ENCODE assay signal across 1 cellular context in the genomic region with DNA sequence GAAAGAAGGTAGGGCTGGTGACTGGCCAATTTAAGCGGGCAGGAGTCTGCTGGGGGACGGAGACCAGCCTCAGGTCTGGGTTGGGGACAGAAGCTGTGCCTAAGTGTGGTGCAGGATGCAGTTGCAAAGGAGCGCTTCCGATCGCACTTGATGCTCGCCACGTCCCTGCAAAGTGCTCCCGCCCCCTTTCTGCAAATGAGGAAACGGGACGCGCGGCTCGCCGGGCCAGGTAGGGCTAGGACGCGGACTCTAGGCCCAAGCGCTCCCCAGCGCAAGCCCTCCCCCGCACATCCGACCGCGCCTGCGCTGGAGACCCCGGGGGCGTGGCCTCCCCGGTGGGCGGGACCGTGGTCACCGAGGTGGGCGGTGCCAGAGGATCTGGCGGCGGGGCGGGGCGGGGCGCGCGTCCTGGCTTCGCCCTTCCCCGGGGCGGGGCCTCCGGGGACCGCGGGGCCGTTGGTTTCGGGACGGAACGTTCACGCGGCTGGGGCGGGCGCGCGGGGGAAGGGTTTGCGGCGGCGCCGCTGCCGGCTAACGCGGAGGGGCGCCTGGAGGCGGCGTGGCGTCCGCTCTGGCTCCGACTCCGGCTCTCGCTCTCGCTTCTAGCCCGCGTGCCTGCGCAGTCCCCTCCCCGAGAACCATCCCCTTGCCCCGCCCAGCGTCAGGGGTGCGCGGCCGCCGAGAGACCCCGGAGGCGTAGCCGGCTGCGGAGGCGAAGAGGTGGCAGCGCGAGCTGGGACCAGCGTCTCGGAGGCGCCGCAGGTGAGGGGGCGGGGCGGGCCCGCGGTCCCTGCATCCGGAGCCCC.
A peak's percentile ranks its signal among the peaks of the same experiment; 100 is the strongest.
TF ChIP-seq lines count a peak whose summit lies in the region.

A gene (plus strand): TSS at position 513 of the 806 bp plus-strand sequence. CDS start 12,446 bp downstream, outside the sequence.

TF ChIP-seq in HepG2, 621 proteins besides CTCF, POLR2A, EP300 and RAD21 (continued from another document and continues in another):
- TF ChIP-seq CHD2 (IDR thresholded peaks at IDR 0.05; ENCODE audit: low read depth, low read length) (no peak), ATF7-NPFF (CRISPR knock-in tag; IDR thresholded peaks at IDR 0.05; ENCODE audit: low read depth) (peak; percentile 82; the same call in 1 of the 2 replicates), ZNF746 (CRISPR knock-in tag; IDR thresholded peaks at IDR 0.05) (no peak), ZNF749 (CRISPR knock-in tag; IDR thresholded peaks at IDR 0.05; ENCODE audit: borderline replicate concordance) (0 out of 2 replicates have a peak, but pooled peaks have one; percentile 29), STAG1 (CRISPR knock-in tag; IDR thresholded peaks at IDR 0.05) (no peak; the same call in none of the 2 replicates), ZNF614 (CRISPR knock-in tag; IDR thresholded peaks at IDR 0.05; ENCODE audit: borderline replicate concordance) (0 out of 2 replicates have a peak, but pooled peaks have one; percentile 44), ATAD3A (CRISPR knock-in tag; IDR thresholded peaks at IDR 0.05) (no peak), ZNF703 (CRISPR knock-in tag; IDR thresholded peaks at IDR 0.05; ENCODE audit: borderline replicate concordance) (no peak), ZNF496 (CRISPR knock-in tag; IDR thresholded peaks at IDR 0.05; ENCODE audit: insufficient replicate concordance) (no peak), ZNF34 (CRISPR knock-in tag; IDR thresholded peaks at IDR 0.05; ENCODE audit: borderline replicate concordance) (peak; percentile 10; the same call in 1 of the 2 replicates), NPAS2 (CRISPR knock-in tag; IDR thresholded peaks at IDR 0.05; ENCODE audit: borderline replicate concordance) (no peak), NFKBIZ (CRISPR knock-in tag; IDR thresholded peaks at IDR 0.05) (no peak), JUN (CRISPR knock-in tag; IDR thresholded peaks at IDR 0.05) (no peak), SOX6 (IDR thresholded peaks at IDR 0.05) (no peak), SOX6 (CRISPR knock-in tag; IDR thresholded peaks at IDR 0.05) (peak; percentile 24), TCF7 (IDR thresholded peaks at IDR 0.05; ENCODE audit: low read depth) (no peak), ZNF383 (CRISPR knock-in tag; IDR thresholded peaks at IDR 0.05; ENCODE audit: borderline replicate concordance) (no peak), KLF13 (CRISPR knock-in tag; IDR thresholded peaks at IDR 0.05) (no peak), IRF2 (CRISPR knock-in tag; IDR thresholded peaks at IDR 0.05) (no peak), ZNF468 (CRISPR knock-in tag; IDR thresholded peaks at IDR 0.05) (no peak), ZNF839 (CRISPR knock-in tag; IDR thresholded peaks at IDR 0.05; ENCODE audit: borderline replicate concordance) (peak; percentile 20; the same call in 1 of the 2 replicates), REXO4 (CRISPR knock-in tag; IDR thresholded peaks at IDR 0.05; ENCODE audit: borderline replicate concordance) (no peak), ZNF75D (CRISPR knock-in tag; IDR thresholded peaks at IDR 0.05; ENCODE audit: borderline replicate concordance) (no peak), ZNF660 (CRISPR knock-in tag; IDR thresholded peaks at IDR 0.05; ENCODE audit: borderline replicate concordance, low read depth) (no peak), MXD4 (CRISPR knock-in tag; IDR thresholded peaks at IDR 0.05) (peak; percentile 51; the same call in 1 of the 2 replicates), TOE1 (CRISPR knock-in tag; IDR thresholded peaks at IDR 0.05) (0 out of 2 replicates have a peak, but pooled peaks have one; percentile 32), ZBTB1 (CRISPR knock-in tag; IDR thresholded peaks at IDR 0.05; ENCODE audit: borderline replicate concordance) (no peak), PITX1 (CRISPR knock-in tag; IDR thresholded peaks at IDR 0.05) (0 out of 2 replicates have a peak, but pooled peaks have one; percentile 16), PAX8 (CRISPR knock-in tag; IDR thresholded peaks at IDR 0.05; ENCODE audit: borderline replicate concordance) (no peak), MXI1 (IDR thresholded peaks at IDR 0.05; ENCODE audit: borderline replicate concordance, low read depth, low read length) (peak; percentile 95; the same call in 2 of the 3 replicates), IKZF4 (CRISPR knock-in tag; IDR thresholded peaks at IDR 0.05; ENCODE audit: borderline replicate concordance, low read depth, not compliant biosample characterization) (no peak), ZNF354B (CRISPR knock-in tag; IDR thresholded peaks at IDR 0.05) (0 out of 2 replicates have a peak, but pooled peaks have one; percentile 58), SNAPC2 (CRISPR knock-in tag; IDR thresholded peaks at IDR 0.05) (peak; percentile 49; the same call in 1 of the 2 replicates)
- TF ChIP-seq, protein P1, sequence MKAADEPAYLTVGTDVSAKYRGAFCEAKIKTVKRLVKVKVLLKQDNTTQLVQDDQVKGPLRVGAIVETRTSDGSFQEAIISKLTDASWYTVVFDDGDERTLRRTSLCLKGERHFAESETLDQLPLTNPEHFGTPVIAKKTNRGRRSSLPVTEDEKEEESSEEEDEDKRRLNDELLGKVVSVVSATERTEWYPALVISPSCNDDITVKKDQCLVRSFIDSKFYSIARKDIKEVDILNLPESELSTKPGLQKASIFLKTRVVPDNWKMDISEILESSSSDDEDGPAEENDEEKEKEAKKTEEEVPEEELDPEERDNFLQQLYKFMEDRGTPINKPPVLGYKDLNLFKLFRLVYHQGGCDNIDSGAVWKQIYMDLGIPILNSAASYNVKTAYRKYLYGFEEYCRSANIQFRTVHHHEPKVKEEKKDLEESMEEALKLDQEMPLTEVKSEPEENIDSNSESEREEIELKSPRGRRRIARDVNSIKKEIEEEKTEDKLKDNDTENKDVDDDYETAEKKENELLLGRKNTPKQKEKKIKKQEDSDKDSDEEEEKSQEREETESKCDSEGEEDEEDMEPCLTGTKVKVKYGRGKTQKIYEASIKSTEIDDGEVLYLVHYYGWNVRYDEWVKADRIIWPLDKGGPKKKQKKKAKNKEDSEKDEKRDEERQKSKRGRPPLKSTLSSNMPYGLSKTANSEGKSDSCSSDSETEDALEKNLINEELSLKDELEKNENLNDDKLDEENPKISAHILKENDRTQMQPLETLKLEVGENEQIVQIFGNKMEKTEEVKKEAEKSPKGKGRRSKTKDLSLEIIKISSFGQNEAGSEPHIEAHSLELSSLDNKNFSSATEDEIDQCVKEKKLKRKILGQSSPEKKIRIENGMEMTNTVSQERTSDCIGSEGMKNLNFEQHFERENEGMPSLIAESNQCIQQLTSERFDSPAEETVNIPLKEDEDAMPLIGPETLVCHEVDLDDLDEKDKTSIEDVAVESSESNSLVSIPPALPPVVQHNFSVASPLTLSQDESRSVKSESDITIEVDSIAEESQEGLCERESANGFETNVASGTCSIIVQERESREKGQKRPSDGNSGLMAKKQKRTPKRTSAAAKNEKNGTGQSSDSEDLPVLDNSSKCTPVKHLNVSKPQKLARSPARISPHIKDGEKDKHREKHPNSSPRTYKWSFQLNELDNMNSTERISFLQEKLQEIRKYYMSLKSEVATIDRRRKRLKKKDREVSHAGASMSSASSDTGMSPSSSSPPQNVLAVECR (CRISPR knock-in tag; IDR thresholded peaks at IDR 0.05; ENCODE audit: borderline replicate concordance), result peak; percentile 87
- TF ChIP-seq, protein P2, sequence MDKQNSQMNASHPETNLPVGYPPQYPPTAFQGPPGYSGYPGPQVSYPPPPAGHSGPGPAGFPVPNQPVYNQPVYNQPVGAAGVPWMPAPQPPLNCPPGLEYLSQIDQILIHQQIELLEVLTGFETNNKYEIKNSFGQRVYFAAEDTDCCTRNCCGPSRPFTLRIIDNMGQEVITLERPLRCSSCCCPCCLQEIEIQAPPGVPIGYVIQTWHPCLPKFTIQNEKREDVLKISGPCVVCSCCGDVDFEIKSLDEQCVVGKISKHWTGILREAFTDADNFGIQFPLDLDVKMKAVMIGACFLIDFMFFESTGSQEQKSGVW (CRISPR knock-in tag; IDR thresholded peaks at IDR 0.05; ENCODE audit: borderline replicate concordance), result no peak
- TF ChIP-seq, protein P3, sequence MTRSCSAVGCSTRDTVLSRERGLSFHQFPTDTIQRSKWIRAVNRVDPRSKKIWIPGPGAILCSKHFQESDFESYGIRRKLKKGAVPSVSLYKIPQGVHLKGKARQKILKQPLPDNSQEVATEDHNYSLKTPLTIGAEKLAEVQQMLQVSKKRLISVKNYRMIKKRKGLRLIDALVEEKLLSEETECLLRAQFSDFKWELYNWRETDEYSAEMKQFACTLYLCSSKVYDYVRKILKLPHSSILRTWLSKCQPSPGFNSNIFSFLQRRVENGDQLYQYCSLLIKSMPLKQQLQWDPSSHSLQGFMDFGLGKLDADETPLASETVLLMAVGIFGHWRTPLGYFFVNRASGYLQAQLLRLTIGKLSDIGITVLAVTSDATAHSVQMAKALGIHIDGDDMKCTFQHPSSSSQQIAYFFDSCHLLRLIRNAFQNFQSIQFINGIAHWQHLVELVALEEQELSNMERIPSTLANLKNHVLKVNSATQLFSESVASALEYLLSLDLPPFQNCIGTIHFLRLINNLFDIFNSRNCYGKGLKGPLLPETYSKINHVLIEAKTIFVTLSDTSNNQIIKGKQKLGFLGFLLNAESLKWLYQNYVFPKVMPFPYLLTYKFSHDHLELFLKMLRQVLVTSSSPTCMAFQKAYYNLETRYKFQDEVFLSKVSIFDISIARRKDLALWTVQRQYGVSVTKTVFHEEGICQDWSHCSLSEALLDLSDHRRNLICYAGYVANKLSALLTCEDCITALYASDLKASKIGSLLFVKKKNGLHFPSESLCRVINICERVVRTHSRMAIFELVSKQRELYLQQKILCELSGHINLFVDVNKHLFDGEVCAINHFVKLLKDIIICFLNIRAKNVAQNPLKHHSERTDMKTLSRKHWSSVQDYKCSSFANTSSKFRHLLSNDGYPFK (CRISPR knock-in tag; IDR thresholded peaks at IDR 0.05; ENCODE audit: borderline replicate concordance), result no peak
- TF ChIP-seq, protein P4, sequence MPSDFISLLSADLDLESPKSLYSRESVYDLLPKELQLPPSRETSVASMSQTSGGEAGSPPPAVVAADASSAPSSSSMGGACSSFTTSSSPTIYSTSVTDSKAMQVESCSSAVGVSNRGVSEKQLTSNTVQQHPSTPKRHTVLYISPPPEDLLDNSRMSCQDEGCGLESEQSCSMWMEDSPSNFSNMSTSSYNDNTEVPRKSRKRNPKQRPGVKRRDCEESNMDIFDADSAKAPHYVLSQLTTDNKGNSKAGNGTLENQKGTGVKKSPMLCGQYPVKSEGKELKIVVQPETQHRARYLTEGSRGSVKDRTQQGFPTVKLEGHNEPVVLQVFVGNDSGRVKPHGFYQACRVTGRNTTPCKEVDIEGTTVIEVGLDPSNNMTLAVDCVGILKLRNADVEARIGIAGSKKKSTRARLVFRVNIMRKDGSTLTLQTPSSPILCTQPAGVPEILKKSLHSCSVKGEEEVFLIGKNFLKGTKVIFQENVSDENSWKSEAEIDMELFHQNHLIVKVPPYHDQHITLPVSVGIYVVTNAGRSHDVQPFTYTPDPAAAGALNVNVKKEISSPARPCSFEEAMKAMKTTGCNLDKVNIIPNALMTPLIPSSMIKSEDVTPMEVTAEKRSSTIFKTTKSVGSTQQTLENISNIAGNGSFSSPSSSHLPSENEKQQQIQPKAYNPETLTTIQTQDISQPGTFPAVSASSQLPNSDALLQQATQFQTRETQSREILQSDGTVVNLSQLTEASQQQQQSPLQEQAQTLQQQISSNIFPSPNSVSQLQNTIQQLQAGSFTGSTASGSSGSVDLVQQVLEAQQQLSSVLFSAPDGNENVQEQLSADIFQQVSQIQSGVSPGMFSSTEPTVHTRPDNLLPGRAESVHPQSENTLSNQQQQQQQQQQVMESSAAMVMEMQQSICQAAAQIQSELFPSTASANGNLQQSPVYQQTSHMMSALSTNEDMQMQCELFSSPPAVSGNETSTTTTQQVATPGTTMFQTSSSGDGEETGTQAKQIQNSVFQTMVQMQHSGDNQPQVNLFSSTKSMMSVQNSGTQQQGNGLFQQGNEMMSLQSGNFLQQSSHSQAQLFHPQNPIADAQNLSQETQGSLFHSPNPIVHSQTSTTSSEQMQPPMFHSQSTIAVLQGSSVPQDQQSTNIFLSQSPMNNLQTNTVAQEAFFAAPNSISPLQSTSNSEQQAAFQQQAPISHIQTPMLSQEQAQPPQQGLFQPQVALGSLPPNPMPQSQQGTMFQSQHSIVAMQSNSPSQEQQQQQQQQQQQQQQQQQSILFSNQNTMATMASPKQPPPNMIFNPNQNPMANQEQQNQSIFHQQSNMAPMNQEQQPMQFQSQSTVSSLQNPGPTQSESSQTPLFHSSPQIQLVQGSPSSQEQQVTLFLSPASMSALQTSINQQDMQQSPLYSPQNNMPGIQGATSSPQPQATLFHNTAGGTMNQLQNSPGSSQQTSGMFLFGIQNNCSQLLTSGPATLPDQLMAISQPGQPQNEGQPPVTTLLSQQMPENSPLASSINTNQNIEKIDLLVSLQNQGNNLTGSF (CRISPR knock-in tag; IDR thresholded peaks at IDR 0.05), result no peak
- TF ChIP-seq, protein P5, sequence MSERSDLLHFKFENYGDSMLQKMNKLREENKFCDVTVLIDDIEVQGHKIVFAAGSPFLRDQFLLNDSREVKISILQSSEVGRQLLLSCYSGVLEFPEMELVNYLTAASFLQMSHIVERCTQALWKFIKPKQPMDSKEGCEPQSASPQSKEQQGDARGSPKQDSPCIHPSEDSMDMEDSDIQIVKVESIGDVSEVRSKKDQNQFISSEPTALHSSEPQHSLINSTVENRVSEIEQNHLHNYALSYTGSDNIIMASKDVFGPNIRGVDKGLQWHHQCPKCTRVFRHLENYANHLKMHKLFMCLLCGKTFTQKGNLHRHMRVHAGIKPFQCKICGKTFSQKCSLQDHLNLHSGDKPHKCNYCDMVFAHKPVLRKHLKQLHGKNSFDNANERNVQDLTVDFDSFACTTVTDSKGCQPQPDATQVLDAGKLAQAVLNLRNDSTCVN (CRISPR knock-in tag; IDR thresholded peaks at IDR 0.05; ENCODE audit: borderline replicate concordance), result no peak
- TF ChIP-seq, protein P6, sequence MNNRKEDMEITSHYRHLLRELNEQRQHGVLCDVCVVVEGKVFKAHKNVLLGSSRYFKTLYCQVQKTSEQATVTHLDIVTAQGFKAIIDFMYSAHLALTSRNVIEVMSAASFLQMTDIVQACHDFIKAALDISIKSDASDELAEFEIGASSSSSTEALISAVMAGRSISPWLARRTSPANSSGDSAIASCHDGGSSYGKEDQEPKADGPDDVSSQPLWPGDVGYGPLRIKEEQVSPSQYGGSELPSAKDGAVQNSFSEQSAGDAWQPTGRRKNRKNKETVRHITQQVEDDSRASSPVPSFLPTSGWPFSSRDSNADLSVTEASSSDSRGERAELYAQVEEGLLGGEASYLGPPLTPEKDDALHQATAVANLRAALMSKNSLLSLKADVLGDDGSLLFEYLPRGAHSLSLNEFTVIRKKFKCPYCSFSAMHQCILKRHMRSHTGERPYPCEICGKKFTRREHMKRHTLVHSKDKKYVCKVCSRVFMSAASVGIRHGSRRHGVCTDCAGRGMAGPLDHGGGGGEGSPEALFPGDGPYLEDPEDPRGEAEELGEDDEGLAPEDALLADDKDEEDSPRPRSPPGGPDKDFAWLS (CRISPR knock-in tag; IDR thresholded peaks at IDR 0.05; ENCODE audit: borderline replicate concordance), result no peak
- TF ChIP-seq, protein P7, sequence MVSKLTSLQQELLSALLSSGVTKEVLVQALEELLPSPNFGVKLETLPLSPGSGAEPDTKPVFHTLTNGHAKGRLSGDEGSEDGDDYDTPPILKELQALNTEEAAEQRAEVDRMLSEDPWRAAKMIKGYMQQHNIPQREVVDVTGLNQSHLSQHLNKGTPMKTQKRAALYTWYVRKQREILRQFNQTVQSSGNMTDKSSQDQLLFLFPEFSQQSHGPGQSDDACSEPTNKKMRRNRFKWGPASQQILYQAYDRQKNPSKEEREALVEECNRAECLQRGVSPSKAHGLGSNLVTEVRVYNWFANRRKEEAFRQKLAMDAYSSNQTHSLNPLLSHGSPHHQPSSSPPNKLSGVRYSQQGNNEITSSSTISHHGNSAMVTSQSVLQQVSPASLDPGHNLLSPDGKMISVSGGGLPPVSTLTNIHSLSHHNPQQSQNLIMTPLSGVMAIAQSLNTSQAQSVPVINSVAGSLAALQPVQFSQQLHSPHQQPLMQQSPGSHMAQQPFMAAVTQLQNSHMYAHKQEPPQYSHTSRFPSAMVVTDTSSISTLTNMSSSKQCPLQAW (CRISPR knock-in tag; IDR thresholded peaks at IDR 0.05), result peak; percentile 37; the same call in 1 of the 2 replicates
